In genomic region chr13:40578055-40578454, GRCh38 we compare ENCODE assay signal across 15 cellular contexts.
DNase-seq lines count a peak whose midpoint lies in the region; ATAC-seq and TF ChIP-seq lines count a peak whose summit lies in the region.
"Had no signal": no experiment of that assay in that cellular context is flagged by ENCODE, and none has a peak within 500 bp of the region (broad histone marks: within the 10 kb centered on the region; RNA-seq: fewer than 3 reads in every experiment).

No MANE protein-coding gene starts in this region.

- peak; percentile 1 for DNase-seq in ACHN
- no peak for DNase-seq in CD8-positive, alpha-beta T cell
- DNase-seq in activated CD8-positive, alpha-beta T cell treated with anti-CD3 and anti-CD28 coated beads for 36 hours, result no peak
- no peak for DNase-seq in right lobe of liver
- no peak for DNase-seq in neural progenitor cell (ENCODE audit: low spot score)
- no peak for DNase-seq in DMS53 treated with DMSO at 0.1 percent for 48 hours (lab: John Stamatoyannopoulos, UW; ENCODE audit: unreplicated experiment)
- DNase-seq: activated CD4-positive, alpha-beta T cell treated with anti-CD3 and anti-CD28 coated beads, Interleukin-2, amount 50 U/mL, for 4 hours; colonic mucosa; DMS53; NCI-H146; NCI-H226 had no signal

- H3K4me3 Mint-ChIP-seq in CD8-positive, alpha-beta T cell, result peak overlapping the region; percentile 26
- H3K4me3 Mint-ChIP-seq in activated CD8-positive, alpha-beta T cell treated with anti-CD3 and anti-CD28 coated beads for 36 hours, result no peak overlapping the region
- H3K4me3 Mint-ChIP-seq in neural progenitor cell, result no peak overlapping the region
- H3K4me3 Mint-ChIP-seq: mesothelial cell of epicardium had no signal

- H4K20me1 ChIP-seq in neural progenitor cell (ENCODE audit: low read depth), result no peaks in the 10 kb centered on the region

- peaks cover 3% of the 10 kb centered on the region for H3K36me3 Mint-ChIP-seq in CD8-positive, alpha-beta T cell
- peaks cover 13% of the 10 kb centered on the region for H3K36me3 Mint-ChIP-seq in activated CD8-positive, alpha-beta T cell treated with anti-CD3 and anti-CD28 coated beads for 36 hours (ENCODE audit: low read depth)
- H3K36me3 Mint-ChIP-seq in neural progenitor cell, result peaks cover 2% of the 10 kb centered on the region

- TF ChIP-seq POLR2A in right lobe of liver (IDR thresholded peaks at IDR 0.05), result no peak

- H3K4me1 ChIP-seq in CD8-positive, alpha-beta T cell (ENCODE audit: insufficient read depth, low read length), result peaks cover 95% of the 10 kb centered on the region
- H3K4me1 ChIP-seq in right lobe of liver (peaks cover 0 to 40% (median 6%) of the 10 kb centered on the region in 4 donors), neural progenitor cell (no peaks in the 10 kb centered on the region)
- H3K4me1 ChIP-seq: colonic mucosa had no signal

- no peak for TF ChIP-seq CTCF in CD8-positive, alpha-beta T cell (IDR thresholded peaks at IDR 0.05)
- TF ChIP-seq CTCF in activated CD8-positive, alpha-beta T cell treated with anti-CD3 and anti-CD28 coated beads for 36 hours (IDR thresholded peaks at IDR 0.05), result no peak
- TF ChIP-seq CTCF in right lobe of liver (IDR thresholded peaks at IDR 0.05) (no peak), neural progenitor cell (IDR thresholded peaks at IDR 0.05) (no peak)

- H3K9me3 Mint-ChIP-seq in CD8-positive, alpha-beta T cell, result peaks cover 6% of the 10 kb centered on the region
- peaks cover 5% of the 10 kb centered on the region for H3K9me3 Mint-ChIP-seq in activated CD8-positive, alpha-beta T cell treated with anti-CD3 and anti-CD28 coated beads for 36 hours
- peaks cover 8% of the 10 kb centered on the region for H3K9me3 Mint-ChIP-seq in neural progenitor cell

- POLR2A ChIA-PET in CD8-positive, alpha-beta T cell (lab: Charles Lee), result no interaction called here
- POLR2A ChIA-PET in activated CD8-positive, alpha-beta T cell treated with anti-CD3 and anti-CD28 coated beads for 36 hours (lab: Charles Lee), result interaction anchor here (1.7 kb wide), 1 partner anchor 14 kb away, joined by 5 read pairs; no protein-coding TSS in a partner anchor

- no peaks in the 10 kb centered on the region for H3K9me3 ChIP-seq in CD8-positive, alpha-beta T cell (ENCODE audit: low read length)
- H3K9me3 ChIP-seq in right lobe of liver (peaks cover 0 to 3% (median 0%) of the 10 kb centered on the region in 4 donors), neural progenitor cell (ENCODE audit: low read depth) (no peaks in the 10 kb centered on the region)
- H3K9me3 ChIP-seq: colonic mucosa had no signal

- H3K79me2 ChIP-seq in neural progenitor cell (ENCODE audit: low read depth), result peaks cover 8% of the 10 kb centered on the region

- H3K4me2 ChIP-seq in neural progenitor cell, result no peak overlapping the region

- H3K36me3 ChIP-seq in CD8-positive, alpha-beta T cell (ENCODE audit: insufficient read depth, low read length), result no peaks in the 10 kb centered on the region
- H3K36me3 ChIP-seq in right lobe of liver, result no peaks in the 10 kb centered on the region
- no peaks in the 10 kb centered on the region for H3K36me3 ChIP-seq in neural progenitor cell
- H3K36me3 ChIP-seq: colonic mucosa had no signal

- H2AFZ ChIP-seq in neural progenitor cell (replicated peaks), result no peak overlapping the region

- intact Hi-C loops in CD8-positive, alpha-beta T cell (cut with DNase I, micrococcal nuclease), result no loop called here
- intact Hi-C loops in activated CD8-positive, alpha-beta T cell treated with anti-CD3 and anti-CD28 coated beads for 36 hours (cut with micrococcal nuclease), result no loop called here
- intact Hi-C loops in right lobe of liver (cut with DNase I), result no loop called here

- H3K27ac ChIP-seq in CD8-positive, alpha-beta T cell (ENCODE audit: low read depth, low read length), result no peak overlapping the region
- no peak overlapping the region for H3K27ac ChIP-seq in right lobe of liver
- H3K27ac ChIP-seq in neural progenitor cell, result no peak overlapping the region
- H3K27ac ChIP-seq: colonic mucosa had no signal

- no peak for ATAC-seq in CD8-positive, alpha-beta T cell
- no peak for ATAC-seq in activated CD8-positive, alpha-beta T cell treated with anti-CD3 and anti-CD28 coated beads for 36 hours
- ATAC-seq in right lobe of liver (peak in 3 of 4 donors; percentile 17 to 52 (median 30)), HG03175 (IDR thresholded peaks at IDR 0.05; ENCODE audit: unreplicated experiment) (no peak), GM19395 (IDR thresholded peaks at IDR 0.05; ENCODE audit: unreplicated experiment) (no peak)

- in situ Hi-C loops in ACHN (cut with HindIII; ENCODE audit: low pct_ligation_motif_present, low pct_unique_long_range_greater_than_20kb, low sequenced_read_pairs), result no loop called here

- H3K4me3 ChIP-seq in CD8-positive, alpha-beta T cell (ENCODE audit: low read depth, low read length), result no peak overlapping the region
- H3K4me3 ChIP-seq in right lobe of liver, result no peak overlapping the region
- no peak overlapping the region for H3K4me3 ChIP-seq in neural progenitor cell
- H3K4me3 ChIP-seq: colonic mucosa had no signal

- H3F3A ChIP-seq in neural progenitor cell (ENCODE audit: low read depth), result no peaks in the 10 kb centered on the region

- no peaks in the 10 kb centered on the region for H3K27me3 Mint-ChIP-seq in CD8-positive, alpha-beta T cell (ENCODE audit: low read depth)
- no peaks in the 10 kb centered on the region for H3K27me3 Mint-ChIP-seq in activated CD8-positive, alpha-beta T cell treated with anti-CD3 and anti-CD28 coated beads for 36 hours
- H3K27me3 Mint-ChIP-seq in neural progenitor cell (ENCODE audit: insufficient read depth, low read depth), result no peaks in the 10 kb centered on the region

- WGBS in right lobe of liver (ENCODE audit: insufficient coverage, low coverage, low lambda C conversion rate, missing lambda C conversion rate), result 100% methylated on average over 2 of the region's 3 CpGs

- no peak overlapping the region for H3K9ac ChIP-seq in neural progenitor cell

- CTCF ChIA-PET in CD8-positive, alpha-beta T cell (lab: Charles Lee), result no interaction called here
- CTCF ChIA-PET in activated CD8-positive, alpha-beta T cell treated with anti-CD3 and anti-CD28 coated beads for 36 hours (lab: Charles Lee), result interaction anchor here (1.2 kb wide), 1 partner anchor 9 kb away, joined by 3 read pairs; no protein-coding TSS in a partner anchor

- H3K27me3 ChIP-seq in CD8-positive, alpha-beta T cell (ENCODE audit: insufficient read depth, low read length), result no peaks in the 10 kb centered on the region
- no peaks in the 10 kb centered on the region for H3K27me3 ChIP-seq in right lobe of liver
- no peaks in the 10 kb centered on the region for H3K27me3 ChIP-seq in neural progenitor cell
- H3K27me3 ChIP-seq: colonic mucosa had no signal

- peak overlapping the region; percentile 39 for H3K27ac Mint-ChIP-seq in CD8-positive, alpha-beta T cell
- H3K27ac Mint-ChIP-seq in activated CD8-positive, alpha-beta T cell treated with anti-CD3 and anti-CD28 coated beads for 36 hours, result peak overlapping the region; percentile 25
- H3K27ac Mint-ChIP-seq in neural progenitor cell, result no peak overlapping the region
- H3K27ac Mint-ChIP-seq: activated T-helper 2 cell treated with anti-CD3 and anti-CD28 coated beads, Interferon-gamma antibody, Interleukin-2, Interleukin-4, amounts not matched to agents 10 μg/mL and 5 μg/mL and 100 μg/mL, durations not matched to agents 14 hours and 24 hours and 36 hours; mesothelial cell of epicardium had no signal

- peaks cover 96% of the 10 kb centered on the region for H3K4me1 Mint-ChIP-seq in CD8-positive, alpha-beta T cell (ENCODE audit: low read depth)
- peaks cover 96% of the 10 kb centered on the region for H3K4me1 Mint-ChIP-seq in activated CD8-positive, alpha-beta T cell treated with anti-CD3 and anti-CD28 coated beads for 36 hours (ENCODE audit: low read depth)
- peaks cover 10% of the 10 kb centered on the region for H3K4me1 Mint-ChIP-seq in neural progenitor cell

Comparison
In these comparisons a context has a peak if more than half of its experiments do, and no peak if none do; other contexts are left out.
1. ATAC-seq: peak in right lobe of liver (3 of 4); none in CD8-positive, alpha-beta T cell (single experiment), activated CD8-positive, alpha-beta T cell treated with anti-CD3 and anti-CD28 coated beads for 36 hours (single experiment), HG03175 (single experiment) and GM19395 (single experiment).